In genomic region chr2:429575-430254, GRCh38 we compare ENCODE assay signal across 14 cellular contexts.
DNase-seq lines count a peak whose midpoint lies in the region; ATAC-seq, FAIRE-seq and TF ChIP-seq lines count a peak whose summit lies in the region.
"Had no signal": no experiment of that assay in that cellular context is flagged by ENCODE, and none has a peak within 500 bp of the region (broad histone marks: within the 10 kb centered on the region; RNA-seq: fewer than 3 reads in every experiment).

No MANE protein-coding gene starts in this region.

- peak overlapping the region in 2 of 7 donors; percentile 7 to 22 for H3K27ac Mint-ChIP-seq in CD14-positive monocyte
- H3K27ac Mint-ChIP-seq in activated naive CD4-positive, alpha-beta T cell treated with anti-CD3 and anti-CD28 coated beads, Interleukin-2, amount 50 U/mL, for 72 hours, result peak overlapping the region; percentile 5 to 82
- H3K27ac Mint-ChIP-seq in naive thymus-derived CD8-positive, alpha-beta T cell, result peak overlapping the region; percentile 83 to 99 (median 94)
- H3K27ac Mint-ChIP-seq: endodermal cell had no signal

- peak; percentile 64 for ATAC-seq in GM21447 (IDR thresholded peaks at IDR 0.05; ENCODE audit: unreplicated experiment)
- peak; percentile 30 to 85 for ATAC-seq in activated naive CD4-positive, alpha-beta T cell treated with anti-CD3 and anti-CD28 coated beads, Interleukin-2, amount 50 U/mL, for 72 hours
- peak; percentile 79 to 84 for ATAC-seq in naive thymus-derived CD8-positive, alpha-beta T cell
- ATAC-seq: gastroesophageal sphincter had no signal

- H3K27me3 Mint-ChIP-seq in CD14-positive monocyte (ENCODE audit: low read depth in 3 of 3), result peaks cover 2 to 21% (median 11%) of the 10 kb centered on the region in 3 donors
- peaks cover 0 to 1% (median 0%) of the 10 kb centered on the region in 5 donors for H3K27me3 Mint-ChIP-seq in naive thymus-derived CD8-positive, alpha-beta T cell

- no peak for DNase-seq in CD14-positive monocyte (ENCODE audit: low spot score)
- DNase-seq in activated naive CD4-positive, alpha-beta T cell treated with anti-CD3 and anti-CD28 coated beads, Interleukin-2, amount 50 U/mL, for 72 hours (ENCODE audit: low spot score in 2 of 2), result no peak
- DNase-seq in naive thymus-derived CD8-positive, alpha-beta T cell, result peak in 4 of 10 donors; percentile 12 to 43 (median 32)
- no peak for DNase-seq in RCC 7860 (ENCODE audit: low spot score)
- DNase-seq in NCI-H2196 (lab: John Stamatoyannopoulos, UW; ENCODE audit: unreplicated experiment), result no peak
- DNase-seq in GM10266 (ENCODE audit: extremely low spot score), result no peak
- DNase-seq in dedifferentiated amniotic fluid mesenchymal stem cell (ENCODE audit: extremely low spot score), result no peak
- DNase-seq: endodermal cell, GOT3, kidney, NCI-H1092 treated with DMSO at 0.1 percent for 48 hours, NCI-H524 had no signal

- intact Hi-C loops in CD14-positive monocyte (cut with micrococcal nuclease), result no loop called here

- FAIRE-seq in RCC 7860 (lab: Jason Lieb, UNC), result no peak
- FAIRE-seq: kidney had no signal

- POLR2A ChIA-PET in naive thymus-derived CD8-positive, alpha-beta T cell (lab: Charles Lee), result interaction anchor here (0.8 to 1.8 kb wide), 10 partner anchors 8 to 166 kb away, joined by 3 to 12 read pairs (median 4); partner anchors contain the start of gene SH3YL1

- peaks cover 0 to 9% (median 0%) of the 10 kb centered on the region in 7 donors for H3K9me3 Mint-ChIP-seq in CD14-positive monocyte
- H3K9me3 Mint-ChIP-seq in activated naive CD4-positive, alpha-beta T cell treated with anti-CD3 and anti-CD28 coated beads, Interleukin-2, amount 50 U/mL, for 72 hours, result no peaks in the 10 kb centered on the region
- H3K9me3 Mint-ChIP-seq in naive thymus-derived CD8-positive, alpha-beta T cell, result no peaks in the 10 kb centered on the region
- H3K9me3 Mint-ChIP-seq: endodermal cell had no signal

- peak overlapping the region; percentile 45 to 84 for H3K4me3 Mint-ChIP-seq in CD14-positive monocyte
- H3K4me3 Mint-ChIP-seq in naive thymus-derived CD8-positive, alpha-beta T cell, result peak overlapping the region; percentile 73 to 90 (median 82)
- H3K4me3 Mint-ChIP-seq: endodermal cell had no signal

- H3K36me3 Mint-ChIP-seq in CD14-positive monocyte, result no peaks in the 10 kb centered on the region
- H3K36me3 Mint-ChIP-seq in activated naive CD4-positive, alpha-beta T cell treated with anti-CD3 and anti-CD28 coated beads, Interleukin-2, amount 50 U/mL, for 72 hours, result peaks cover 0 to 16% of the 10 kb centered on the region in 2 donors
- no peaks in the 10 kb centered on the region for H3K36me3 Mint-ChIP-seq in naive thymus-derived CD8-positive, alpha-beta T cell

- TF ChIP-seq CTCF in CD14-positive monocyte (IDR thresholded peaks at IDR 0.05) (no peak), GM10266 (IDR thresholded peaks at IDR 0.05; ENCODE audit: control insufficient read depth, insufficient read depth, low read depth, missing control alignments) (no peak)

- peaks cover 14% of the 10 kb centered on the region for H3K4me1 Mint-ChIP-seq in CD14-positive monocyte
- H3K4me1 Mint-ChIP-seq in naive thymus-derived CD8-positive, alpha-beta T cell, result peaks cover 16 to 40% (median 32%) of the 10 kb centered on the region in 4 donors
